Comparison of ENCODE assay signal across 1 cellular context in the genomic region with DNA sequence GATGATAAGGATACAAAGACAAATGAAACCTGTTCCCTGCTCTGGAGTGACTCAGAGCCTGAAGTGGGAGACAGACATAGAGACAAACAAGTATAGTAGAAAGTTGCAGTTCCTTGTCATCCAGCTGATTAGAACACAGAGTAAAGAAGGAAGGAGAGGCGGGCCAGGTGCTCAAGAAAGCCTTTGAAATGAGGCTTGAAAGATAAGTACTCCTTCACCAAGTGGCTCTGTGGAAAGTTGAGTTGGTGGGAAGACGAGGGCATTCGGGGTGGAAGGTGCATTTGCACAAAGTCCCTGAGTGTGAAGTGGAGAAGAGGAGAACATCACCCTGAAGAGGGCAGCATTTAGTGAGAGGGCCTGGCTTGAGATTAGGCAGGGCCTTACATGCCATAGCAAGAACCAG.
TF ChIP-seq lines count a peak whose summit lies in the region.

No MANE protein-coding gene starts in this region.

TF ChIP-seq in IMR-90, 13 proteins besides CTCF, POLR2A, EP300 and RAD21:
- TF ChIP-seq ELK1 (IDR thresholded peaks at IDR 0.05; ENCODE audit: borderline replicate concordance, low read depth, low read length) (no peak), MXI1 (IDR thresholded peaks at IDR 0.05; ENCODE audit: borderline replicate concordance, low read depth, low read length) (no peak), RFX5 (IDR thresholded peaks at IDR 0.05; ENCODE audit: low read depth, low read length) (no peak), RCOR1 (IDR thresholded peaks at IDR 0.05; ENCODE audit: insufficient replicate concordance, low read length) (no peak), MAFK (IDR thresholded peaks at IDR 0.05; ENCODE audit: low read depth, low read length) (no peak), NFE2L2 (IDR thresholded peaks at IDR 0.05; ENCODE audit: low read depth, low read length) (no peak), SMC3 (IDR thresholded peaks at IDR 0.05; ENCODE audit: low read depth, low read length) (no peak), BHLHE40 (IDR thresholded peaks at IDR 0.05; ENCODE audit: low read depth, low read length) (no peak), CHD1 (IDR thresholded peaks at IDR 0.05; ENCODE audit: low read depth, low read length) (no peak), FOS (IDR thresholded peaks at IDR 0.05; ENCODE audit: low read depth, low read length) (no peak), MAZ (IDR thresholded peaks at IDR 0.05; ENCODE audit: borderline replicate concordance, low read depth, low read length) (no peak), CEBPB (IDR thresholded peaks at IDR 0.05; ENCODE audit: low read depth, low read length) (no peak)
- TF ChIP-seq, protein P1, sequence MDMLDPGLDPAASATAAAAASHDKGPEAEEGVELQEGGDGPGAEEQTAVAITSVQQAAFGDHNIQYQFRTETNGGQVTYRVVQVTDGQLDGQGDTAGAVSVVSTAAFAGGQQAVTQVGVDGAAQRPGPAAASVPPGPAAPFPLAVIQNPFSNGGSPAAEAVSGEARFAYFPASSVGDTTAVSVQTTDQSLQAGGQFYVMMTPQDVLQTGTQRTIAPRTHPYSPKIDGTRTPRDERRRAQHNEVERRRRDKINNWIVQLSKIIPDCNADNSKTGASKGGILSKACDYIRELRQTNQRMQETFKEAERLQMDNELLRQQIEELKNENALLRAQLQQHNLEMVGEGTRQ (IDR thresholded peaks at IDR 0.05; ENCODE audit: low read depth, low read length), result no peak
